In genomic region chr19:41919948-41920712, GRCh38 we compare ENCODE assay signal across 19 cellular contexts. TPM values are rescaled to one million over a fixed set of nuclear protein-coding genes. Genes with fewer than 3 reads are reported as not detected.
DNase-seq lines count a peak whose midpoint lies in the region; ATAC-seq, FAIRE-seq and TF ChIP-seq lines count a peak whose summit lies in the region.
"Had no signal": no experiment of that assay in that cellular context is flagged by ENCODE, and none has a peak within 500 bp of the region (broad histone marks: within the 10 kb centered on the region; RNA-seq: fewer than 3 reads in every experiment).

No MANE protein-coding gene starts in this region.

- DNase-seq in activated CD8-positive, alpha-beta T cell treated with anti-CD3 and anti-CD28 coated beads for 36 hours = no peak
- DNase-seq in activated CD8-positive, alpha-beta T cell treated with anti-CD3 and anti-CD28 coated beads, Interleukin-2, amount 10 ng/mL, durations not matched to agents 7 days and 5 days = no peak
- DNase-seq in HTR-8/SVneo (ENCODE audit: insufficient read length, low spot score) (no peak), epithelial cell of prostate (ENCODE audit: low read depth, low spot score) (peak; percentile 12), COR-L47 (lab: John Stamatoyannopoulos, UW) (no peak), NCI-H748 (lab: John Stamatoyannopoulos, UW; ENCODE audit: unreplicated experiment) (no peak)
- no peak for DNase-seq in stimulated activated naive B cell treated with anti-CD40 and anti-IgM and Interleukin-4, amounts not matched to agents 10 μg/mL and 1 μg/mL and 100 μg/mL, for 72 hours
- DNase-seq: DMS53, HFFc6, MM.1S, NCI-H1105 treated with DMSO at 0.1 percent for 48 hours, NCI-H1930, NCI-H2171, SIG-M5 had no signal

- CTCF ChIA-PET in activated CD8-positive, alpha-beta T cell treated with anti-CD3 and anti-CD28 coated beads for 36 hours (lab: Charles Lee) = interaction anchor here (1.0 kb wide), 1 partner anchor 31 kb away, joined by 4 read pairs; no protein-coding TSS in a partner anchor
- CTCF ChIA-PET in activated CD8-positive, alpha-beta T cell treated with anti-CD3 and anti-CD28 coated beads, Interleukin-2, amount 10 ng/mL, durations not matched to agents 7 days and 5 days (lab: Charles Lee) = interaction anchor here (1.2 kb wide), 2 partner anchors 8 to 24 kb away, joined by 3 to 5 read pairs; partner anchors contain the start of gene ERFL

- H3K27me3 Mint-ChIP-seq in activated CD8-positive, alpha-beta T cell treated with anti-CD3 and anti-CD28 coated beads for 36 hours = peaks cover 7% of the 10 kb centered on the region
- H3K27me3 Mint-ChIP-seq in activated CD8-positive, alpha-beta T cell treated with anti-CD3 and anti-CD28 coated beads, Interleukin-2, amount 10 ng/mL, durations not matched to agents 7 days and 5 days (ENCODE audit: low read depth) = peaks cover 12% of the 10 kb centered on the region
- H3K27me3 Mint-ChIP-seq in stimulated activated naive B cell treated with anti-CD40 and anti-IgM and Interleukin-4, amounts not matched to agents 10 μg/mL and 1 μg/mL and 100 μg/mL, for 72 hours = peaks cover 17 to 20% of the 10 kb centered on the region in 2 donors

- no peak for TF ChIP-seq CTCF in activated CD8-positive, alpha-beta T cell treated with anti-CD3 and anti-CD28 coated beads for 36 hours (IDR thresholded peaks at IDR 0.05)

- peak; percentile 97 for FAIRE-seq in HTR-8/SVneo (lab: Jason Lieb, UNC)
- FAIRE-seq: GM19239 had no signal

- H3K9me3 Mint-ChIP-seq in activated CD8-positive, alpha-beta T cell treated with anti-CD3 and anti-CD28 coated beads for 36 hours = no peaks in the 10 kb centered on the region
- H3K9me3 Mint-ChIP-seq in activated CD8-positive, alpha-beta T cell treated with anti-CD3 and anti-CD28 coated beads, Interleukin-2, amount 10 ng/mL, durations not matched to agents 7 days and 5 days (ENCODE audit: insufficient read depth) = no peaks in the 10 kb centered on the region
- no peaks in the 10 kb centered on the region for H3K9me3 Mint-ChIP-seq in stimulated activated naive B cell treated with anti-CD40 and anti-IgM and Interleukin-4, amounts not matched to agents 10 μg/mL and 1 μg/mL and 100 μg/mL, for 72 hours
- H3K9me3 Mint-ChIP-seq: HFFc6 had no signal

- no peaks in the 10 kb centered on the region for H3K36me3 Mint-ChIP-seq in activated CD8-positive, alpha-beta T cell treated with anti-CD3 and anti-CD28 coated beads for 36 hours (ENCODE audit: low read depth)
- H3K36me3 Mint-ChIP-seq in activated CD8-positive, alpha-beta T cell treated with anti-CD3 and anti-CD28 coated beads, Interleukin-2, amount 10 ng/mL, durations not matched to agents 7 days and 5 days (ENCODE audit: low read depth) = no peaks in the 10 kb centered on the region
- H3K36me3 Mint-ChIP-seq in stimulated activated naive B cell treated with anti-CD40 and anti-IgM and Interleukin-4, amounts not matched to agents 10 μg/mL and 1 μg/mL and 100 μg/mL, for 72 hours = no peaks in the 10 kb centered on the region

- H3K4me3 Mint-ChIP-seq in activated CD8-positive, alpha-beta T cell treated with anti-CD3 and anti-CD28 coated beads for 36 hours = no peak overlapping the region
- H3K4me3 Mint-ChIP-seq in activated CD8-positive, alpha-beta T cell treated with anti-CD3 and anti-CD28 coated beads, Interleukin-2, amount 10 ng/mL, durations not matched to agents 7 days and 5 days = no peak overlapping the region
- H3K4me3 Mint-ChIP-seq in stimulated activated naive B cell treated with anti-CD40 and anti-IgM and Interleukin-4, amounts not matched to agents 10 μg/mL and 1 μg/mL and 100 μg/mL, for 72 hours = no peak overlapping the region
- H3K4me3 Mint-ChIP-seq: GM23338, HFFc6 had no signal

- no peak overlapping the region for H3K27ac ChIP-seq in epithelial cell of prostate

- H3K4me1 Mint-ChIP-seq in activated CD8-positive, alpha-beta T cell treated with anti-CD3 and anti-CD28 coated beads for 36 hours (ENCODE audit: low read depth) = peaks cover 21% of the 10 kb centered on the region
- peaks cover 8% of the 10 kb centered on the region for H3K4me1 Mint-ChIP-seq in activated CD8-positive, alpha-beta T cell treated with anti-CD3 and anti-CD28 coated beads, Interleukin-2, amount 10 ng/mL, durations not matched to agents 7 days and 5 days (ENCODE audit: low read depth)
- H3K4me1 Mint-ChIP-seq in stimulated activated naive B cell treated with anti-CD40 and anti-IgM and Interleukin-4, amounts not matched to agents 10 μg/mL and 1 μg/mL and 100 μg/mL, for 72 hours = peaks cover 18 to 26% of the 10 kb centered on the region in 2 donors

- intact Hi-C loops in activated CD8-positive, alpha-beta T cell treated with anti-CD3 and anti-CD28 coated beads for 36 hours (cut with micrococcal nuclease) = no loop called here

- POLR2A ChIA-PET in activated CD8-positive, alpha-beta T cell treated with anti-CD3 and anti-CD28 coated beads for 36 hours (lab: Charles Lee) = interaction anchor here (1.6 kb wide), 1 partner anchor 11 kb away, joined by 6 read pairs; no protein-coding TSS in a partner anchor
- POLR2A ChIA-PET in activated CD8-positive, alpha-beta T cell treated with anti-CD3 and anti-CD28 coated beads, Interleukin-2, amount 10 ng/mL, durations not matched to agents 7 days and 5 days (lab: Charles Lee) = no interaction called here

- H3K27ac Mint-ChIP-seq in activated CD8-positive, alpha-beta T cell treated with anti-CD3 and anti-CD28 coated beads for 36 hours = no peak overlapping the region
- no peak overlapping the region for H3K27ac Mint-ChIP-seq in activated CD8-positive, alpha-beta T cell treated with anti-CD3 and anti-CD28 coated beads, Interleukin-2, amount 10 ng/mL, durations not matched to agents 7 days and 5 days
- H3K27ac Mint-ChIP-seq in stimulated activated naive B cell treated with anti-CD40 and anti-IgM and Interleukin-4, amounts not matched to agents 10 μg/mL and 1 μg/mL and 100 μg/mL, for 72 hours = no peak overlapping the region
- H3K27ac Mint-ChIP-seq: GM23338, HFFc6 had no signal

- ATAC-seq in activated CD8-positive, alpha-beta T cell treated with anti-CD3 and anti-CD28 coated beads for 36 hours = peak; percentile 6
- no peak for ATAC-seq in activated CD8-positive, alpha-beta T cell treated with anti-CD3 and anti-CD28 coated beads, Interleukin-2, amount 10 ng/mL, durations not matched to agents 7 days and 5 days
- ATAC-seq in stimulated activated naive B cell treated with anti-CD40 and anti-IgM and Interleukin-4, amounts not matched to agents 10 μg/mL and 1 μg/mL and 100 μg/mL, for 72 hours (replicated peaks) = peak; percentile 1 to 2
- ATAC-seq in HG02840 (IDR thresholded peaks at IDR 0.05; ENCODE audit: low FRiP score, unreplicated experiment) = no peak

RNA-seq across cellular contexts. Expression of gene ERFL, which starts 8.1 kb away (rescaled TPM):
- 1 to 10 TPM; 1.5 to 1.6 TPM for total RNA-seq in activated CD8-positive, alpha-beta T cell treated with anti-CD3 and anti-CD28 coated beads for 36 hours
- 1 to 10 TPM in 1 of 2 experiments, under 1 TPM in 1; 0.84 to 1.1 TPM for total RNA-seq in activated CD8-positive, alpha-beta T cell treated with anti-CD3 and anti-CD28 coated beads, Interleukin-2, amount 10 ng/mL, durations not matched to agents 7 days and 5 days
- total RNA-seq: NCI-H460 had no signal

RNA-seq across cellular contexts. Expression of gene ARHGEF1, which starts 37.1 kb away (rescaled TPM):
- total RNA-seq in activated CD8-positive, alpha-beta T cell treated with anti-CD3 and anti-CD28 coated beads for 36 hours = 100 to 1,000 TPM; 307 to 308 TPM
- total RNA-seq in activated CD8-positive, alpha-beta T cell treated with anti-CD3 and anti-CD28 coated beads, Interleukin-2, amount 10 ng/mL, durations not matched to agents 7 days and 5 days = 100 to 1,000 TPM; 515 to 537 TPM

RNA-seq across cellular contexts. Expression of gene RABAC1, which starts 39.0 kb away (rescaled TPM):
- total RNA-seq in activated CD8-positive, alpha-beta T cell treated with anti-CD3 and anti-CD28 coated beads for 36 hours = 10 to 100 TPM; 49.6 to 52.4 TPM
- 10 to 100 TPM; 63.0 to 63.4 TPM for total RNA-seq in activated CD8-positive, alpha-beta T cell treated with anti-CD3 and anti-CD28 coated beads, Interleukin-2, amount 10 ng/mL, durations not matched to agents 7 days and 5 days

RNA-seq across cellular contexts. Expression of gene CD79A, which starts 43.1 kb away (rescaled TPM):
- total RNA-seq in activated CD8-positive, alpha-beta T cell treated with anti-CD3 and anti-CD28 coated beads for 36 hours = 10 to 100 TPM; 19.3 to 21.0 TPM
- 10 to 100 TPM; 17.4 to 21.5 TPM for total RNA-seq in activated CD8-positive, alpha-beta T cell treated with anti-CD3 and anti-CD28 coated beads, Interleukin-2, amount 10 ng/mL, durations not matched to agents 7 days and 5 days
- total RNA-seq: A172, GM23338, NCI-H460 had no signal

Comparison
In these comparisons a context has a peak if more than half of its experiments do, and no peak if none do; other contexts are left out.
1. ATAC-seq: peak in activated CD8-positive, alpha-beta T cell treated with anti-CD3 and anti-CD28 coated beads for 36 hours (single experiment) and stimulated activated naive B cell treated with anti-CD40 and anti-IgM and Interleukin-4, amounts not matched to agents 10 μg/mL and 1 μg/mL and 100 μg/mL, for 72 hours (2 of 2); none in activated CD8-positive, alpha-beta T cell treated with anti-CD3 and anti-CD28 coated beads, Interleukin-2, amount 10 ng/mL, durations not matched to agents 7 days and 5 days (single experiment) and HG02840 (single experiment).